ENCODE assay signal across 21 cellular contexts in the genomic region with DNA sequence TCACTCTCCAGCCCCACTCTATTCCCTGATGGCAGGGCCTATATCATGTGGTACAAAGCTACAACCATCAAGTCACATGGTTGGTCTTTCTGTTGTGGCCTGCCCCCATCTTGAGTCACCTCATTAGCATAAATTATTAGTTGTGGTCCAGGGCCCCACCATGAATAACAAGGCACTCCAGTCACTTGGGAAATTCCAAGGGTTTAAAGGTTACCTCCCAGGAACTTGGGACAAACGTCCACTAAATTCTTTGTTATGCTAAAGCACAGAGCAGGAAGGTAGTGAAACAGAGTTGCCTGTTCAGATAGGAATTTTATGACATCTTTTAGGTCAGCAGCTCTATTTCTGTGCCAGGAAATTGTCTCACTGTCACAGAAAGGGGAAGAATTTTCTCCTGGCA.
A peak's percentile ranks its signal among the peaks of the same experiment; 100 is the strongest.
DNase-seq lines count a peak whose midpoint lies in the region; ATAC-seq and TF ChIP-seq lines count a peak whose summit lies in the region.
"Had no signal": no experiment of that assay in that cellular context is flagged by ENCODE, and none has a peak within 500 bp of the region (broad histone marks: within the 10 kb centered on the region; RNA-seq: fewer than 3 reads in every experiment).

No MANE protein-coding gene starts in this region.

- H3K4me3 ChIP-seq in GM23338 (no peak overlapping the region), iPS-20b (ENCODE audit: low read length) (peak overlapping the region; percentile 38; the same call in 1 of the 2 replicates), osteoblast (ENCODE audit: insufficient read depth, low read length) (no peak overlapping the region)
- H3K4me3 ChIP-seq: GM23248, SJCRH30, testis had no signal

- POLR2A ChIA-PET in WTC11 (lab: Charles Lee) = no interaction called here

- no peak overlapping the region for H3K4me2 ChIP-seq in GM23338
- no peak overlapping the region for H3K4me2 ChIP-seq in osteoblast (ENCODE audit: insufficient read depth, low read length)

- TF ChIP-seq CTCF in GM23338 (conservative IDR thresholded peaks at IDR 0.05; ENCODE audit: low read depth in 2 of 2) = no peak
- no peak for TF ChIP-seq CTCF in WTC11 (IDR thresholded peaks at IDR 0.05)
- no peak for TF ChIP-seq CTCF in osteoblast (IDR thresholded peaks at IDR 0.05; ENCODE audit: extremely low read depth, low read depth, low read length)

- H3K36me3 ChIP-seq in GM23338 (ENCODE audit: insufficient read depth) = peaks cover 8% of the 10 kb centered on the region
- no peaks in the 10 kb centered on the region; the same call in 1 of the 2 replicates for H3K36me3 ChIP-seq in iPS-20b (ENCODE audit: insufficient read depth, low read depth, low read length)
- H3K36me3 ChIP-seq in osteoblast (ENCODE audit: insufficient read depth, low read length) = no peaks in the 10 kb centered on the region
- H3K36me3 ChIP-seq: SJCRH30 had no signal

- H3K9me3 ChIP-seq in iPS-20b (ENCODE audit: insufficient read depth, low read depth, low read length) (peaks cover 16% of the 10 kb centered on the region), osteoblast (ENCODE audit: low read depth, low read length) (no peaks in the 10 kb centered on the region)
- H3K9me3 ChIP-seq: SJCRH30, testis had no signal

- ATAC-seq in GM23338 (no peak), WTC11 (0 out of 2 replicates have a peak, but pooled peaks have one; percentile 16)
- ATAC-seq: Panc1, right cardiac atrium had no signal

- no peak overlapping the region for H3K27ac ChIP-seq in GM23338 (ENCODE audit: low read depth)
- H3K27ac ChIP-seq in iPS-20b (ENCODE audit: low read length) = peak overlapping the region; percentile 23
- H3K27ac ChIP-seq in osteoblast (ENCODE audit: low read depth, low read length) = no peak overlapping the region
- H3K27ac ChIP-seq: GM23248, parathyroid adenoma, SJCRH30, testis had no signal

- H3F3A ChIP-seq in GM23338 (replicated peaks; ENCODE audit: low read depth) = no peaks in the 10 kb centered on the region

- H3K27me3 ChIP-seq in GM23338 (ENCODE audit: insufficient read depth) = no peaks in the 10 kb centered on the region
- H3K27me3 ChIP-seq in iPS-20b (ENCODE audit: insufficient read depth, low read length) = no peaks in the 10 kb centered on the region
- no peaks in the 10 kb centered on the region for H3K27me3 ChIP-seq in osteoblast (ENCODE audit: insufficient read depth, low read length)
- H3K27me3 ChIP-seq: SJCRH30, testis had no signal

- H3K36me3 Mint-ChIP-seq in GM23338 (ENCODE audit: low read depth) (peaks cover 22% of the 10 kb centered on the region; the same call in 2 of the 3 replicates), WTC11 (peaks cover 29% of the 10 kb centered on the region)
- H3K36me3 Mint-ChIP-seq: CD14-positive monocyte had no signal

- H3K9me2 ChIP-seq in GM23338 (ENCODE audit: insufficient read depth) = peaks cover 7% of the 10 kb centered on the region

- H3K27ac Mint-ChIP-seq in GM23338 (no peak overlapping the region), WTC11 (peak overlapping the region; percentile 54)
- H3K27ac Mint-ChIP-seq: activated T-cell treated with anti-CD3 and anti-CD28 coated beads, Interleukin-2, amount 50 U/mL, for 24 hours; CD14-positive monocyte had no signal

- H3K79me2 ChIP-seq in GM23338 (replicated peaks; ENCODE audit: insufficient read depth) (no peaks in the 10 kb centered on the region), osteoblast (ENCODE audit: insufficient read depth, low read length) (no peaks in the 10 kb centered on the region)
- H3K79me2 ChIP-seq: parathyroid adenoma had no signal

- CTCF ChIA-PET in WTC11 (lab: Charles Lee) = no interaction called here

- DNase-seq in GM23338 (ENCODE audit: low spot score) = peak; percentile 20
- no peak for DNase-seq in WTC11 (ENCODE audit: low spot score)
- DNase-seq in renal cortical epithelial cell (ENCODE audit: low read depth) = peak; percentile 18
- DNase-seq in activated CD4-positive, alpha-beta T cell treated with anti-CD3 and anti-CD28 coated beads, Interleukin-2, amount 50 U/mL, for 48 hours = no peak
- DNase-seq in erythroblast (lab: John Stamatoyannopoulos, UW) = no peak
- no peak for DNase-seq in osteoblast (ENCODE audit: insufficient read length, low spot score, missing footprints)
- DNase-seq: activated CD4-positive, alpha-beta T cell treated with anti-CD3 and anti-CD28 coated beads for 4 hours; activated T-cell treated with anti-CD3 and anti-CD28 coated beads, Interleukin-2, amount 50 U/mL, for 24 hours; cortex of kidney; GM23248; NCI-H1694; NCI-H2171; NCI-H524; right cardiac atrium; SJCRH30; stimulated activated naive CD4-positive, alpha-beta T cell treated with Interleukin-2 at 50 U/mL for 16 hours; testis had no signal

- H3K9ac ChIP-seq in iPS-20b (ENCODE audit: low read depth, low read length) = 0 out of 2 replicates have a peak overlapping the region, but pooled peaks have one; percentile 12
- H3K9ac ChIP-seq: GM23248, parathyroid adenoma had no signal

- H3K27me3 Mint-ChIP-seq in GM23338 (ENCODE audit: insufficient read depth, low read depth, poor library complexity) (no peaks in the 10 kb centered on the region), WTC11 (ENCODE audit: low read depth) (no peaks in the 10 kb centered on the region; the same call in 1 of the 2 replicates)

- H2AFZ ChIP-seq in GM23338 (no peak overlapping the region), osteoblast (ENCODE audit: low read length) (no peak overlapping the region)
- H2AFZ ChIP-seq: GM23248, parathyroid adenoma had no signal

- no peak overlapping the region for H3K4me3 Mint-ChIP-seq in GM23338
- H3K4me3 Mint-ChIP-seq in WTC11 = no peak overlapping the region
- H3K4me3 Mint-ChIP-seq: activated T-cell treated with anti-CD3 and anti-CD28 coated beads, Interleukin-2, amount 50 U/mL, for 24 hours; CD14-positive monocyte had no signal

- H4K20me1 ChIP-seq in GM23338 (replicated peaks; ENCODE audit: insufficient read depth) = no peaks in the 10 kb centered on the region
- H4K20me1 ChIP-seq in osteoblast (ENCODE audit: insufficient read depth, low read length) = no peaks in the 10 kb centered on the region

- H3K4me1 ChIP-seq in GM23338 (ENCODE audit: insufficient read depth) = 0 out of 2 replicates have a peak, but pooled peaks cover 4% of the 10 kb centered on the region
- peaks cover 8% of the 10 kb centered on the region; the same call in 1 of the 2 replicates for H3K4me1 ChIP-seq in iPS-20b (ENCODE audit: insufficient read depth, low read length)
- no peaks in the 10 kb centered on the region for H3K4me1 ChIP-seq in osteoblast (ENCODE audit: insufficient read depth, low read length)
- H3K4me1 ChIP-seq: parathyroid adenoma, SJCRH30, testis had no signal

- H3K9me3 Mint-ChIP-seq in GM23338 (peaks cover 31% of the 10 kb centered on the region), WTC11 (peaks cover 41% of the 10 kb centered on the region)
- H3K9me3 Mint-ChIP-seq: activated T-cell treated with anti-CD3 and anti-CD28 coated beads, Interleukin-2, amount 50 U/mL, for 24 hours had no signal

- H3K4me1 Mint-ChIP-seq in GM23338 (peaks cover 10% of the 10 kb centered on the region), WTC11 (peaks cover 12% of the 10 kb centered on the region)
- H3K4me1 Mint-ChIP-seq: CD14-positive monocyte had no signal

- no peak for TF ChIP-seq POLR2A in erythroblast (IDR thresholded peaks at IDR 0.05; ENCODE audit: low read length)

TF ChIP-seq in GM23338, 12 proteins besides CTCF, POLR2A, EP300 and RAD21 (continues in another document):
- TF ChIP-seq ZNF114 (CRISPR knock-in tag; IDR thresholded peaks at IDR 0.05) (no peak), EZH2 (IDR thresholded peaks at IDR 0.05; ENCODE audit: low read depth, unreplicated experiment) (no peak)

TF ChIP-seq in WTC11, 78 proteins besides CTCF, POLR2A, EP300 and RAD21:
- TF ChIP-seq, protein P1, sequence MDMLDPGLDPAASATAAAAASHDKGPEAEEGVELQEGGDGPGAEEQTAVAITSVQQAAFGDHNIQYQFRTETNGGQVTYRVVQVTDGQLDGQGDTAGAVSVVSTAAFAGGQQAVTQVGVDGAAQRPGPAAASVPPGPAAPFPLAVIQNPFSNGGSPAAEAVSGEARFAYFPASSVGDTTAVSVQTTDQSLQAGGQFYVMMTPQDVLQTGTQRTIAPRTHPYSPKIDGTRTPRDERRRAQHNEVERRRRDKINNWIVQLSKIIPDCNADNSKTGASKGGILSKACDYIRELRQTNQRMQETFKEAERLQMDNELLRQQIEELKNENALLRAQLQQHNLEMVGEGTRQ (CRISPR knock-in tag; IDR thresholded peaks at IDR 0.05) = peak; percentile 30; the same call in 1 of the 2 replicates
- no peak for TF ChIP-seq SOX15 (CRISPR knock-in tag; IDR thresholded peaks at IDR 0.05)

Comparison
In these comparisons a context has a peak if more than half of its experiments do, and no peak if none do; other contexts are left out.
1. DNase-seq: peak in GM23338 (single experiment) and renal cortical epithelial cell (single experiment); none in WTC11 (single experiment), activated CD4-positive, alpha-beta T cell treated with anti-CD3 and anti-CD28 coated beads, Interleukin-2, amount 50 U/mL, for 48 hours (0 of 2), erythroblast (0 of 2) and osteoblast (single experiment).